Comparison of ENCODE assay signal across 2 cellular contexts in the genomic region with DNA sequence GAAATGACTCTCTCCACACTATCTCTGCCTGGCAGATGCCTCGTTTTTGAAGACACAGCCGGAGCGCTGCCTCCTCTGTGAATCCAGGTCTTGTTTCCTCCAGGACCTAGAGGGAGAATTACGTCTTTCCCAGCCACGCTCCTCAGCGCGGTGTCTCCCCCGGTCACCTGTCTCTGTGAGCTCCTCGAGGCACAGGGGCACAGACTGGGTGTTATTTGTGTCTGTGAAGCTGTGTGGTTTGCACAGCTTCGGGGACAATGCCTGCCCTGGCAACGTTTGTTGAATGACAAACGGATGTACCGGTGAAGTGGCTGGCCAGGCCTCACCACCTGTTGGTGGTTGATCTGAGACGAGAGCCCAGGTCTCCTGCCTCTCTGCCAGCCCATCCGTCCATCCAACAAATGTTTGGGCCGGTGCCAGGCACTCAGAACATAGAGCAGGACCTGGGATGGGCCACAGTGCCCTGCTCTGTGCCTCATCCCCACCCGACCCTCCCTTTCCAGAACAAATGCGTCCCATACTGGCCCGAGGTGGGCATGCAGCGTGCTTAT.
TF ChIP-seq lines count a peak whose summit lies in the region.

No MANE protein-coding gene starts in this region.

TF ChIP-seq in SK-N-SH, 30 proteins besides CTCF, POLR2A, EP300 and RAD21 (continued from another document):
- TF ChIP-seq ZBTB33 (IDR thresholded peaks at IDR 0.05; ENCODE audit: borderline replicate concordance, low read depth) (no peak), RCOR1 (IDR thresholded peaks at IDR 0.05; ENCODE audit: low read length) (no peak), FOXJ3 (CRISPR knock-in tag; IDR thresholded peaks at IDR 0.05) (no peak), MEF2A (IDR thresholded peaks at IDR 0.05; ENCODE audit: borderline replicate concordance, low read depth) (no peak), GABPA (IDR thresholded peaks at IDR 0.05; ENCODE audit: low read depth) (no peak), SMC3 (IDR thresholded peaks at IDR 0.05; ENCODE audit: low read depth, low read length) (no peak), TAF1 (IDR thresholded peaks at IDR 0.05; ENCODE audit: borderline replicate concordance, low read depth, low read length) (no peak), FOXM1 (IDR thresholded peaks at IDR 0.05; ENCODE audit: low read depth) (no peak), ELF1 (IDR thresholded peaks at IDR 0.05) (no peak), JUND (IDR thresholded peaks at IDR 0.05) (no peak), YY1 (IDR thresholded peaks at IDR 0.05; ENCODE audit: low read depth) (no peak), NRF1 (IDR thresholded peaks at IDR 0.05; ENCODE audit: low read depth, low read length) (no peak), IRF3 (IDR thresholded peaks at IDR 0.05; ENCODE audit: low read depth, low read length) (no peak), RFX5 (IDR thresholded peaks at IDR 0.05; ENCODE audit: low read length) (no peak)
- TF ChIP-seq, protein P1, sequence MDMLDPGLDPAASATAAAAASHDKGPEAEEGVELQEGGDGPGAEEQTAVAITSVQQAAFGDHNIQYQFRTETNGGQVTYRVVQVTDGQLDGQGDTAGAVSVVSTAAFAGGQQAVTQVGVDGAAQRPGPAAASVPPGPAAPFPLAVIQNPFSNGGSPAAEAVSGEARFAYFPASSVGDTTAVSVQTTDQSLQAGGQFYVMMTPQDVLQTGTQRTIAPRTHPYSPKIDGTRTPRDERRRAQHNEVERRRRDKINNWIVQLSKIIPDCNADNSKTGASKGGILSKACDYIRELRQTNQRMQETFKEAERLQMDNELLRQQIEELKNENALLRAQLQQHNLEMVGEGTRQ (IDR thresholded peaks at IDR 0.05; ENCODE audit: borderline replicate concordance, low read depth, low read length) = no peak
- TF ChIP-seq, protein P2, sequence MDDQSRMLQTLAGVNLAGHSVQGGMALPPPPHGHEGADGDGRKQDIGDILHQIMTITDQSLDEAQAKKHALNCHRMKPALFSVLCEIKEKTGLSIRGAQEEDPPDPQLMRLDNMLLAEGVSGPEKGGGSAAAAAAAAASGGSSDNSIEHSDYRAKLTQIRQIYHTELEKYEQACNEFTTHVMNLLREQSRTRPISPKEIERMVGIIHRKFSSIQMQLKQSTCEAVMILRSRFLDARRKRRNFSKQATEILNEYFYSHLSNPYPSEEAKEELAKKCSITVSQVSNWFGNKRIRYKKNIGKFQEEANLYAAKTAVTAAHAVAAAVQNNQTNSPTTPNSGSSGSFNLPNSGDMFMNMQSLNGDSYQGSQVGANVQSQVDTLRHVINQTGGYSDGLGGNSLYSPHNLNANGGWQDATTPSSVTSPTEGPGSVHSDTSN (IDR thresholded peaks at IDR 0.05) = no peak
- TF ChIP-seq, protein P3, sequence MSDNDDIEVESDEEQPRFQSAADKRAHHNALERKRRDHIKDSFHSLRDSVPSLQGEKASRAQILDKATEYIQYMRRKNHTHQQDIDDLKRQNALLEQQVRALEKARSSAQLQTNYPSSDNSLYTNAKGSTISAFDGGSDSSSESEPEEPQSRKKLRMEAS (IDR thresholded peaks at IDR 0.05; ENCODE audit: low read depth) = no peak

TF ChIP-seq in SK-N-SH treated with all-trans-retinoic acid at 6 μM for 48 hours, 23 proteins besides CTCF, POLR2A, EP300 and RAD21 (continued from another document):
- TF ChIP-seq, protein P4, sequence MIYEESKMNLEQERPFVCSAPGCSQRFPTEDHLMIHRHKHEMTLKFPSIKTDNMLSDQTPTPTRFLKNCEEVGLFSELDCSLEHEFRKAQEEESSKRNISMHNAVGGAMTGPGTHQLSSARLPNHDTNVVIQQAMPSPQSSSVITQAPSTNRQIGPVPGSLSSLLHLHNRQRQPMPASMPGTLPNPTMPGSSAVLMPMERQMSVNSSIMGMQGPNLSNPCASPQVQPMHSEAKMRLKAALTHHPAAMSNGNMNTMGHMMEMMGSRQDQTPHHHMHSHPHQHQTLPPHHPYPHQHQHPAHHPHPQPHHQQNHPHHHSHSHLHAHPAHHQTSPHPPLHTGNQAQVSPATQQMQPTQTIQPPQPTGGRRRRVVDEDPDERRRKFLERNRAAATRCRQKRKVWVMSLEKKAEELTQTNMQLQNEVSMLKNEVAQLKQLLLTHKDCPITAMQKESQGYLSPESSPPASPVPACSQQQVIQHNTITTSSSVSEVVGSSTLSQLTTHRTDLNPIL (CRISPR knock-in tag; IDR thresholded peaks at IDR 0.05; ENCODE audit: low read depth) = no peak
- no peak for TF ChIP-seq POU6F1 (CRISPR knock-in tag; IDR thresholded peaks at IDR 0.05; ENCODE audit: borderline replicate concordance, low read depth)
- no peak for TF ChIP-seq ISL1 (CRISPR knock-in tag; IDR thresholded peaks at IDR 0.05)
- no peak for TF ChIP-seq ZFP3 (CRISPR knock-in tag; IDR thresholded peaks at IDR 0.05)
- no peak for TF ChIP-seq ZNF8 (CRISPR knock-in tag; IDR thresholded peaks at IDR 0.05)
- no peak for TF ChIP-seq OSR1 (CRISPR knock-in tag; IDR thresholded peaks at IDR 0.05)
- TF ChIP-seq ZNF565 (CRISPR knock-in tag; conservative IDR thresholded peaks at IDR 0.05; ENCODE audit: low read depth) = no peak
- no peak for TF ChIP-seq CSDC2 (CRISPR knock-in tag; IDR thresholded peaks at IDR 0.05)
- TF ChIP-seq BACH2 (CRISPR knock-in tag; IDR thresholded peaks at IDR 0.05; ENCODE audit: borderline replicate concordance) = no peak
- no peak for TF ChIP-seq TOX (CRISPR knock-in tag; IDR thresholded peaks at IDR 0.05; ENCODE audit: borderline replicate concordance)
TF ChIP-seq in SK-N-SH treated with all-trans-retinoic acid at 6 μM for 48 hours: peak in this region for 0.
